ENCODE assay signal across 1 cellular context in genomic region chrX:53340852-53341645, GRCh38.
TF ChIP-seq lines count a peak whose summit lies in the region.

No MANE protein-coding gene starts in this region.

TF ChIP-seq in H1, 55 proteins besides CTCF, POLR2A, EP300 and RAD21 (continued from another document):
- TF ChIP-seq GTF2F1 (IDR thresholded peaks at IDR 0.05; ENCODE audit: borderline replicate concordance, low read depth, low read length) (no peak), TAF1 (IDR thresholded peaks at IDR 0.05; ENCODE audit: low read depth, low read length) (no peak), CHD2 (IDR thresholded peaks at IDR 0.05; ENCODE audit: low read length) (no peak), KDM1A (IDR thresholded peaks at IDR 0.05; ENCODE audit: borderline replicate concordance, low read length) (no peak), NANOG (IDR thresholded peaks at IDR 0.05; ENCODE audit: insufficient read depth, low read depth, low read length, poor library complexity, severe bottlenecking) (no peak), SP4 (IDR thresholded peaks at IDR 0.05; ENCODE audit: low read length) (no peak), EGR1 (IDR thresholded peaks at IDR 0.05; ENCODE audit: borderline replicate concordance, low read depth, low read length) (no peak), EZH2 (IDR thresholded peaks at IDR 0.05; ENCODE audit: low read depth, low read length, severe bottlenecking) (no peak), JUND (IDR thresholded peaks at IDR 0.05; ENCODE audit: low read length) (no peak), CBX8 (IDR thresholded peaks at IDR 0.05; ENCODE audit: borderline replicate concordance, low read depth, low read length) (no peak), TEAD4 (IDR thresholded peaks at IDR 0.05; ENCODE audit: low read depth, low read length) (no peak), ASH2L (IDR thresholded peaks at IDR 0.05; ENCODE audit: low read length) (no peak), RXRA (IDR thresholded peaks at IDR 0.05; ENCODE audit: insufficient read depth, low read depth, low read length) (no peak), CHD1 (IDR thresholded peaks at IDR 0.05; ENCODE audit: low read depth, low read length) (no peak), CHD7 (IDR thresholded peaks at IDR 0.05; ENCODE audit: insufficient replicate concordance, low read length) (no peak), RFX5 (IDR thresholded peaks at IDR 0.05; ENCODE audit: borderline replicate concordance, low read depth, low read length) (no peak), TCF12 (IDR thresholded peaks at IDR 0.05; ENCODE audit: low read depth, low read length) (no peak)
